28 cellular contexts compared by ENCODE assay signal in genomic region chr13:111322001-111322915, GRCh38. TPM values are rescaled to one million over a fixed set of nuclear protein-coding genes. Genes with fewer than 3 reads are reported as not detected.
"Had no signal": no experiment of that assay in that cellular context is flagged by ENCODE, and none has a peak within 500 bp of the region (broad histone marks: within the 10 kb centered on the region; RNA-seq: fewer than 3 reads in every experiment).

No MANE protein-coding gene starts in this region.

- H3K4me1 ChIP-seq: body of pancreas, lower lobe of right lung, neural progenitor cell, SJSA1, upper lobe of right lung had no signal

- H3K36me3 Mint-ChIP-seq: neural progenitor cell had no signal

- H2AFZ ChIP-seq: neural progenitor cell had no signal

- H3K9me3 Mint-ChIP-seq: activated CD4-positive, alpha-beta memory T cell treated with anti-CD3 and anti-CD28 coated beads, Interleukin-2, amount 10 ng/mL, durations not matched to agents 7 days and 5 days; activated CD4-positive, alpha-beta T cell treated with anti-CD3 and anti-CD28 coated beads, Interleukin-2, amount 10 ng/mL, durations not matched to agents 24 days and 14 days; activated naive CD4-positive, alpha-beta T cell treated with anti-CD3 and anti-CD28 coated beads for 36 hours; activated T-helper 2 cell treated with anti-CD3 and anti-CD28 coated beads, Interferon-gamma antibody, Interleukin-2, Interleukin-4, amounts not matched to agents 10 μg/mL and 5 μg/mL and 100 μg/mL, durations not matched to agents 14 hours and 24 hours and 36 hours; dendritic cell treated with granulocyte-macrophage colony-stimulating factor and Interleukin-4, amounts not matched to agents 40 ng/mL and 50 ng/mL, for 4 days; naive B cell; neural progenitor cell had no signal

- H3K27me3 Mint-ChIP-seq: activated CD4-positive, alpha-beta memory T cell treated with anti-CD3 and anti-CD28 coated beads, Interleukin-2, amount 10 ng/mL, durations not matched to agents 7 days and 5 days; activated CD4-positive, alpha-beta T cell treated with anti-CD3 and anti-CD28 coated beads, Interleukin-2, amount 10 ng/mL, durations not matched to agents 24 days and 14 days; dendritic cell treated with granulocyte-macrophage colony-stimulating factor and Interleukin-4, amounts not matched to agents 40 ng/mL and 50 ng/mL, for 4 days; naive B cell; progenitor cell of endocrine pancreas had no signal

- H3K27ac ChIP-seq: body of pancreas, cardiac muscle cell, lower lobe of right lung, neural progenitor cell, SJSA1, upper lobe of right lung had no signal

- H3K36me3 ChIP-seq: cardiac muscle cell, lower lobe of right lung, neural progenitor cell, SJSA1, upper lobe of right lung had no signal

- H3K9me3 ChIP-seq: body of pancreas, lower lobe of right lung, SJSA1, upper lobe of right lung had no signal

- H3K4me3 ChIP-seq: body of pancreas, cardiac muscle cell, lower lobe of right lung, neural progenitor cell, SJSA1, upper lobe of right lung had no signal

- H3K9ac ChIP-seq: neural progenitor cell had no signal

- DNase-seq: activated CD4-positive, alpha-beta memory T cell treated with anti-CD3 and anti-CD28 coated beads, Interleukin-2, amount 10 ng/mL, durations not matched to agents 7 days and 5 days; activated CD4-positive, alpha-beta T cell treated with anti-CD3 and anti-CD28 coated beads, Interleukin-2, amount 10 ng/mL, durations not matched to agents 24 days and 14 days; activated CD4-positive, CD25-positive, alpha-beta regulatory T cell; activated naive CD4-positive, alpha-beta T cell treated with anti-CD3 and anti-CD28 coated beads for 36 hours; anterior cingulate cortex; body of pancreas; effector CD8-positive, alpha-beta T cell; foreskin melanocyte; glutamatergic neuron; hippocampal formation; left colon; lower lobe of right lung; mesendoderm; naive B cell; retina; stimulated activated CD4-positive, alpha-beta T cell treated with anti-CD3 and anti-CD28 coated beads, Interleukin-4, amount 100 ng/mL, for 1 hour; stimulated activated naive CD4-positive, alpha-beta T cell treated with Interleukin-2 at 50 U/mL for 16 hours; T-helper 1 cell; T-helper 9 cell; upper lobe of right lung had no signal

- H3K27me3 ChIP-seq: body of pancreas, cardiac muscle cell, neural progenitor cell, upper lobe of right lung had no signal

- H3K4me3 Mint-ChIP-seq: activated CD4-positive, alpha-beta memory T cell treated with anti-CD3 and anti-CD28 coated beads, Interleukin-2, amount 10 ng/mL, durations not matched to agents 7 days and 5 days; activated CD4-positive, alpha-beta T cell treated with anti-CD3 and anti-CD28 coated beads, Interleukin-2, amount 10 ng/mL, durations not matched to agents 24 days and 14 days; activated naive CD4-positive, alpha-beta T cell treated with anti-CD3 and anti-CD28 coated beads for 36 hours; dendritic cell treated with granulocyte-macrophage colony-stimulating factor and Interleukin-4, amounts not matched to agents 40 ng/mL and 50 ng/mL, for 4 days; naive B cell; neural progenitor cell had no signal

- H3K4me2 ChIP-seq: neural progenitor cell had no signal

- ATAC-seq: body of pancreas, esophagus mucosa, left colon, lower lobe of right lung, upper lobe of right lung had no signal

- H3K27ac Mint-ChIP-seq: activated CD4-positive, alpha-beta memory T cell treated with anti-CD3 and anti-CD28 coated beads, Interleukin-2, amount 10 ng/mL, durations not matched to agents 7 days and 5 days; activated CD4-positive, alpha-beta T cell treated with anti-CD3 and anti-CD28 coated beads, Interleukin-2, amount 10 ng/mL, durations not matched to agents 24 days and 14 days; activated naive CD4-positive, alpha-beta T cell treated with anti-CD3 and anti-CD28 coated beads for 36 hours; activated T-helper 2 cell treated with anti-CD3 and anti-CD28 coated beads, Interferon-gamma antibody, Interleukin-2, Interleukin-4, amounts not matched to agents 10 μg/mL and 5 μg/mL and 100 μg/mL, durations not matched to agents 14 hours and 24 hours and 36 hours; dendritic cell treated with granulocyte-macrophage colony-stimulating factor and Interleukin-4, amounts not matched to agents 40 ng/mL and 50 ng/mL, for 4 days; naive B cell; neural progenitor cell; progenitor cell of endocrine pancreas had no signal

RNA-seq across cellular contexts. Expression of gene TEX29, which starts 1.8 kb away (rescaled TPM):
- total RNA-seq: body of pancreas, cardiac muscle cell, esophagus mucosa, subcutaneous adipose tissue had no signal
- polyA plus RNA-seq: cardiac muscle cell had no signal
